In the genomic region with DNA sequence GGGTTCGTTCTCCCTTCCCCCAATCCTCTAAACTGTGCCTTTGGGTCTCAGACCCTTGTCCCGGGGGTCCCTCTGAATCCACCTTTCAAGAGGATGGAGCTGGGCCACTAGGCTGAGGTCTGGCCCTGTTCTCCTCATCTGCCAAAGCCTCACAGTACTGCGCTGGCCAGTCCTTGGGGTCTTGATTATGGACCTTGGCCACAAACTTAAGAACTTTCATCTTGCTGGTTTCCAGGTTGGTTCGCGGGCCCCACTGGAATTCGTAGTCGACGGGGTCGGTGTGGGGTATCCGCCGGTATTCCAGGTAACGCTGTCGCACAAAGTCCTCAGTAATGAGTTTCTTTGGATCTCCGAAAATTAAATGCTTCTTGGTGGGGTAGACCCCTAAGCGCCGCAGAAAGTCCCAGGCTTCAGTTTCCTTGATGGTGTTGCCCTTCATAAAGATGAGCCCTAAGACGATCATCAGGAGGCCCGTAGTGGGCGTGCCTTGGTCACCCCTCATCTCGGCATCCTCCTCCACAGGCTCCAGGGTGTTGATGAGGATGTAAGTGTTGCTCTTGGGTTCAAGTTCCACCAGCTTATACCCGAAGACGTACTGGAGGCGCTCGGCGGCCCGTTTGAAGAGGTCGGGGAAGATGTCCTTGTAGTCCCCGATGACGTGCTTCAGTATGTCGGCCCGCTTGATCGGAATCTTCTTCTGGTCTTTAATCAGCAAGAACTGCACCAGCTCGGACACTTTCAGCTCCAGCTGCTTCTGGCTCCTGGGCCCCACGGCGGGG, we compare ENCODE assay signal across 1 cellular context.
TF ChIP-seq lines count a peak whose summit lies in the region.

No MANE protein-coding gene starts in this region.

TF ChIP-seq in HepG2, 621 proteins besides CTCF, POLR2A, EP300 and RAD21 (continued from another document):
- TF ChIP-seq RAD51 (IDR thresholded peaks at IDR 0.05; ENCODE audit: borderline replicate concordance) = no peak
- TF ChIP-seq, protein P1, sequence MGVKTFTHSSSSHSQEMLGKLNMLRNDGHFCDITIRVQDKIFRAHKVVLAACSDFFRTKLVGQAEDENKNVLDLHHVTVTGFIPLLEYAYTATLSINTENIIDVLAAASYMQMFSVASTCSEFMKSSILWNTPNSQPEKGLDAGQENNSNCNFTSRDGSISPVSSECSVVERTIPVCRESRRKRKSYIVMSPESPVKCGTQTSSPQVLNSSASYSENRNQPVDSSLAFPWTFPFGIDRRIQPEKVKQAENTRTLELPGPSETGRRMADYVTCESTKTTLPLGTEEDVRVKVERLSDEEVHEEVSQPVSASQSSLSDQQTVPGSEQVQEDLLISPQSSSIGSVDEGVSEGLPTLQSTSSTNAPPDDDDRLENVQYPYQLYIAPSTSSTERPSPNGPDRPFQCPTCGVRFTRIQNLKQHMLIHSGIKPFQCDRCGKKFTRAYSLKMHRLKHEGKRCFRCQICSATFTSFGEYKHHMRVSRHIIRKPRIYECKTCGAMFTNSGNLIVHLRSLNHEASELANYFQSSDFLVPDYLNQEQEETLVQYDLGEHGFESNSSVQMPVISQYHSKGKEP (CRISPR knock-in tag; IDR thresholded peaks at IDR 0.05) = no peak
- TF ChIP-seq HES4 (CRISPR knock-in tag; IDR thresholded peaks at IDR 0.05; ENCODE audit: borderline replicate concordance) = no peak
- no peak for TF ChIP-seq MAZ (IDR thresholded peaks at IDR 0.05; ENCODE audit: borderline replicate concordance, low read depth, low read length)
- TF ChIP-seq MAZ (CRISPR knock-in tag; IDR thresholded peaks at IDR 0.05; ENCODE audit: low read depth) = 0 out of 2 replicates have a peak, but pooled peaks have one; percentile 7
- TF ChIP-seq FOXC1 (CRISPR knock-in tag; IDR thresholded peaks at IDR 0.05; ENCODE audit: borderline replicate concordance) = no peak
- no peak for TF ChIP-seq JARID2 (CRISPR knock-in tag; IDR thresholded peaks at IDR 0.05; ENCODE audit: insufficient replicate concordance)
- TF ChIP-seq ZNF230 (CRISPR knock-in tag; IDR thresholded peaks at IDR 0.05) = no peak
- peak; percentile 59 for TF ChIP-seq PRPF4 (IDR thresholded peaks at IDR 0.05; ENCODE audit: low read depth, low read length, poor library complexity, severe bottlenecking)
- no peak for TF ChIP-seq MIXL1 (CRISPR knock-in tag; IDR thresholded peaks at IDR 0.05)
- 0 out of 2 replicates have a peak, but pooled peaks have one; percentile 42 for TF ChIP-seq ZNF674 (CRISPR knock-in tag; IDR thresholded peaks at IDR 0.05; ENCODE audit: low read depth)
- no peak for TF ChIP-seq CERS6 (CRISPR knock-in tag; IDR thresholded peaks at IDR 0.05)
- no peak for TF ChIP-seq TIGD3 (CRISPR knock-in tag; IDR thresholded peaks at IDR 0.05; ENCODE audit: borderline replicate concordance)
- no peak for TF ChIP-seq U2AF2 (IDR thresholded peaks at IDR 0.05; ENCODE audit: low read depth, low read length)
- TF ChIP-seq ZNF557 (CRISPR knock-in tag; IDR thresholded peaks at IDR 0.05) = no peak
TF ChIP-seq in HepG2: peak in this region for 3.
